In the genomic region with DNA sequence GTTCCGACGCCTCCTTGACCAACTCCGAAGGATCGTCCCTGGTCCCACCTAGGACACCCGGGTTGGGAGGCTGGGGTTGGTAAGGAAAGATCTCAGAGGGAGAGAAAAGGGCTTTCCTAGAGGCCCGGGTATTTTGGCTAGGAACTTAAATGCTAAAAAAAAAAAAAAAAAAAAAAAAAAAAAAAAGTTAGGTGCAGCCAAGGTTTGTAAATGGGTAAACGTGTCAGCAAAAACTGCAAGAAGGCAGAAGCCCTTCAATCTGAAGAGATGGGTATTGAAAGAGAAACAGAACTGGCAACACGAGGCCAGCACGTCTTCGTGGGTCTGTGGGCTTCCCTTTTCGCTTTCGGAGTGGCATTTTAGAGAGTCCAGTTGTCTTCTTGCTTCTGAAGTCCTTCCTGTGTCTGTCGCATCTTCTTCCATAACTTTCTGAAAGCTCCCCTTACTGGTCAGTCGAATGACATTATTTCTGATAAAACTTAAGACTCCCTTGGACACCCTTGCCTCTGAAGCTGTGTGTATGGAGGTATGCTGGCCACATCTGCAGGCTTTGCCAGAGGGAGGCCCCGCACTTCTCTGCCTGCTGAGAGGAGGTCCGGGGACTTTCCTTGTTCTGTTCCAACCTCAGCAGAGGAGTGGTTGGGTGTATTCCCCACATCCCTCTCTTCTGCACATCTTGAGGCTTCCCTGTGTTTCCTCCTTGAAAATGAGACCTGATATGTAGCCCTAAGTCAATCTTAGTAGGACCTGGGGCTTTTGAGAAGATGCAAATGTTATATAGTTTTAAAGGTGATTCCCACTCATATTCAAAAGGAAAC, we compare ENCODE assay signal across 8 cellular contexts. TPM values are rescaled to one million over a fixed set of nuclear protein-coding genes. Genes with fewer than 3 reads are reported as not detected.
DNase-seq lines count a peak whose midpoint lies in the region; ATAC-seq, FAIRE-seq and TF ChIP-seq lines count a peak whose summit lies in the region.

No MANE protein-coding gene starts in this region.

- H3K27ac Mint-ChIP-seq in MCF 10A (ENCODE audit: low read depth, unreplicated experiment), result no peak overlapping the region

- peaks cover 12% of the 10 kb centered on the region; the same call in 1 of the 2 replicates for H3F3A ChIP-seq in Loucy (ENCODE audit: low read depth)

- CTCF ChIA-PET in MCF 10A (lab: Yijun Ruan, JAX), result interaction anchor here (1.0 to 2.0 kb wide), 2 partner anchors 11 to 19 kb away, joined by 3 to 5 read pairs; no protein-coding TSS in a partner anchor

- no peaks in the 10 kb centered on the region for H3K36me3 Mint-ChIP-seq in MCF 10A (ENCODE audit: insufficient read depth, unreplicated experiment)

- no TSS peak for BruUV-seq in MCF 10A (replicated peaks; lab: Mats Ljungman, UMichigan)

- peak overlapping the region; percentile 96 for H3K4me2 ChIP-seq in Loucy (ENCODE audit: low read depth, low read length, poor library complexity, severe bottlenecking)

- TF ChIP-seq POLR2A in GM12891 (IDR thresholded peaks at IDR 0.05; ENCODE audit: low read depth, low read length), result peak; percentile 51; the same call in 1 of the 2 replicates

- no peak overlapping the region for H2AFZ ChIP-seq in Loucy (ENCODE audit: low read length)

- H3K4me3 Mint-ChIP-seq in MCF 10A (ENCODE audit: unreplicated experiment), result peak overlapping the region; percentile 14

- H3K27ac ChIP-seq in lung (ENCODE audit: low read depth in 1 of 2, low read length in 1 of 2) (peak overlapping the region; percentile 87 to 92), thoracic aorta (peak overlapping the region in 1 of 2 donors; percentile 71)

- H3K36me3 ChIP-seq in Loucy (ENCODE audit: insufficient read depth, low read length) (no peaks in the 10 kb centered on the region), lung (ENCODE audit: control insufficient read depth in 2 of 2, insufficient read depth in 2 of 2, low read length in 2 of 2) (no peaks in the 10 kb centered on the region), thoracic aorta (no peaks in the 10 kb centered on the region)

- POLR2A ChIA-PET in MCF 10A (lab: Yijun Ruan, JAX), result interaction anchor here (0.5 kb wide), 1 partner anchor 572 kb away, joined by 3 read pairs; no protein-coding TSS in a partner anchor

- peak overlapping the region; percentile 100 for H3K9ac ChIP-seq in Loucy (ENCODE audit: low read depth, low read length, poor library complexity, severe bottlenecking)

- TF ChIP-seq CTCF in Loucy (conservative IDR thresholded peaks at IDR 0.05; ENCODE audit: low read length), result no peak
- no peak for TF ChIP-seq CTCF in MCF 10A (IDR thresholded peaks at IDR 0.05; ENCODE audit: unreplicated experiment)
- no peak for TF ChIP-seq CTCF in lung (IDR thresholded peaks at IDR 0.05; ENCODE audit: control extremely low read depth, extremely low read depth)
- no peak for TF ChIP-seq CTCF in thoracic aorta (IDR thresholded peaks at IDR 0.05)

- no peak for DNase-seq in GM12891 (ENCODE audit: insufficient read length, low spot score)
- DNase-seq in MCF 10A (ENCODE audit: unreplicated experiment), result no peak
- DNase-seq in lung (ENCODE audit: low spot score), result no peak
- no peak for DNase-seq in thoracic aorta (ENCODE audit: low spot score)

- intact Hi-C loops in MCF 10A (cut with micrococcal nuclease), result no loop called here

- no peaks in the 10 kb centered on the region for H3K9me2 ChIP-seq in Loucy (replicated peaks; ENCODE audit: low read depth, low read length)

- H3K27me3 ChIP-seq in Loucy (ENCODE audit: insufficient read depth, low read length, poor library complexity, severe bottlenecking), result peaks cover 4% of the 10 kb centered on the region
- no peaks in the 10 kb centered on the region for H3K27me3 ChIP-seq in lung (ENCODE audit: control insufficient read depth, insufficient read depth)
- H3K27me3 ChIP-seq in thoracic aorta (replicated peaks; ENCODE audit: insufficient read depth), result no peaks in the 10 kb centered on the region

- FAIRE-seq in GM12891 (lab: Jason Lieb, UNC), result peak; percentile 74

- H3K79me2 ChIP-seq in Loucy (ENCODE audit: insufficient read depth, low read length), result peaks cover 76% of the 10 kb centered on the region

- peaks cover 28% of the 10 kb centered on the region for H4K20me1 ChIP-seq in Loucy (ENCODE audit: insufficient read depth, low read length, poor library complexity, severe bottlenecking)

- H3K9me3 ChIP-seq in Loucy (ENCODE audit: insufficient read depth, low read depth, low read length) (no peaks in the 10 kb centered on the region), lung (ENCODE audit: control insufficient read depth in 2 of 2, insufficient read depth in 1 of 2, low read length in 1 of 2) (no peaks in the 10 kb centered on the region), thoracic aorta (no peaks in the 10 kb centered on the region)

- WGBS in lung, 2 donors, result 13 to 23% methylated on average over 16 of the region's 16 CpGs

- no peaks in the 10 kb centered on the region for H3K27me3 Mint-ChIP-seq in MCF 10A (ENCODE audit: insufficient read depth, unreplicated experiment)

- peaks cover 82% of the 10 kb centered on the region for H3K4me1 ChIP-seq in Loucy (ENCODE audit: insufficient read depth, low read length, poor library complexity, severe bottlenecking)
- peaks cover 12 to 17% of the 10 kb centered on the region in 2 donors for H3K4me1 ChIP-seq in lung (ENCODE audit: control insufficient read depth in 2 of 2, insufficient read depth in 2 of 2, low read length in 2 of 2)
- H3K4me1 ChIP-seq in thoracic aorta (ENCODE audit: control insufficient read depth in 1 of 2, low read depth in 2 of 2), result peaks cover 10 to 38% of the 10 kb centered on the region in 2 donors

- ATAC-seq in lung (ENCODE audit: insufficient read depth, low FRiP score) (no peak), thoracic aorta (ENCODE audit: insufficient number of reproducible peaks, low FRiP score, low read depth) (no peak), HG03457 (IDR thresholded peaks at IDR 0.05; ENCODE audit: unreplicated experiment) (no peak), HG03469 (IDR thresholded peaks at IDR 0.05; ENCODE audit: unreplicated experiment) (no peak), GM21576 (IDR thresholded peaks at IDR 0.05; ENCODE audit: unreplicated experiment) (no peak)

- H3K9me3 Mint-ChIP-seq in MCF 10A (ENCODE audit: unreplicated experiment), result no peaks in the 10 kb centered on the region

- H3K4me3 ChIP-seq in Loucy (ENCODE audit: low read length, poor library complexity, severe bottlenecking) (peak overlapping the region; percentile 95), lung (peak overlapping the region; percentile 71), thoracic aorta (peak overlapping the region; percentile 90)

- peaks cover 24% of the 10 kb centered on the region for H3K4me1 Mint-ChIP-seq in MCF 10A (ENCODE audit: insufficient read depth, unreplicated experiment)

TF ChIP-seq in GM12891, 5 proteins besides CTCF, POLR2A, EP300 and RAD21:
- TF ChIP-seq TAF1 (IDR thresholded peaks at IDR 0.05; ENCODE audit: low read depth, low read length) (peak; percentile 62; the same call in 1 of the 2 replicates), SPI1 (IDR thresholded peaks at IDR 0.05; ENCODE audit: low read depth, low read length) (peak; percentile 59), PAX5 (IDR thresholded peaks at IDR 0.05; ENCODE audit: insufficient read depth, low read length, severe bottlenecking) (no peak), POU2F2 (IDR thresholded peaks at IDR 0.05; ENCODE audit: low read depth, low read length) (no peak), POLR2AphosphoS5 (IDR thresholded peaks at IDR 0.05; ENCODE audit: low read depth, low read length) (peak; percentile 47)

RNA-seq across cellular contexts. Expression of a gene that starts 0.7 kb away (rescaled TPM):
- 60.0 TPM for polyA plus RNA-seq in GM12891 (2012; ENCODE audit: low read depth, missing spikeins)
- total RNA-seq in MCF 10A (2022) (0.16 and 0.27 TPM in 2 replicates), lung (10 to 100 TPM; 22.7 to 29.4 TPM), thoracic aorta (10 to 100 TPM; 11.1 to 11.9 TPM)
- 10 to 100 TPM in 1 of 2 donors, 1 to 10 TPM in 1; 7.6 to 25.0 TPM for polyA plus RNA-seq in lung
